8 cellular contexts compared by ENCODE assay signal in genomic region chr12:81644503-81644902, GRCh38.
DNase-seq lines count a peak whose midpoint lies in the region; TF ChIP-seq lines count a peak whose summit lies in the region.

No MANE protein-coding gene starts in this region.

- no peaks in the 10 kb centered on the region for H3K36me3 ChIP-seq in HEK293 (ENCODE audit: control insufficient read depth in 2 of 2, insufficient read depth in 1 of 2, low read length in 2 of 2)
- H3K36me3 ChIP-seq in adipocyte (ENCODE audit: control insufficient read depth, insufficient read depth, low read length, severe bottlenecking) = no peaks in the 10 kb centered on the region
- H3K36me3 ChIP-seq in testis (ENCODE audit: low read depth, missing control alignments) = no peaks in the 10 kb centered on the region

- peak; percentile 4 for DNase-seq in EH (ENCODE audit: low read depth)
- peak; percentile 38 for DNase-seq in NCI-H2029 (lab: John Stamatoyannopoulos, UW)
- DNase-seq in adipocyte (ENCODE audit: low read depth) = peak; percentile 83
- peak; percentile 54 for DNase-seq in iris pigment epithelial cell (ENCODE audit: low read depth)
- DNase-seq in NK-92 (lab: John Stamatoyannopoulos, UW; ENCODE audit: unreplicated experiment) = no peak
- no peak for DNase-seq in 8988T
- DNase-seq in testis = no peak

- no peak overlapping the region for H3K9ac ChIP-seq in adipocyte (ENCODE audit: low read length)

- H3K4me1 ChIP-seq in HEK293 (ENCODE audit: control insufficient read depth, insufficient read depth, low read length) (no peaks in the 10 kb centered on the region), adipocyte (ENCODE audit: control insufficient read depth, insufficient read depth, low read length) (no peaks in the 10 kb centered on the region), testis (no peaks in the 10 kb centered on the region)

- TF ChIP-seq POLR2A in testis (IDR thresholded peaks at IDR 0.05) = no peak

- WGBS in testis, 2 donors = 24 to 25% methylated on average over 1 of the region's 1 CpG

- H3K9me3 ChIP-seq in HEK293 (ENCODE audit: control insufficient read depth, insufficient read depth, low read depth, low read length) (no peaks in the 10 kb centered on the region), adipocyte (ENCODE audit: control insufficient read depth, low read length) (no peaks in the 10 kb centered on the region), testis (no peaks in the 10 kb centered on the region)

- H3K27me3 ChIP-seq in adipocyte (replicated peaks; ENCODE audit: control insufficient read depth, insufficient read depth, low read length) (no peaks in the 10 kb centered on the region), testis (no peaks in the 10 kb centered on the region)

- H3K27ac ChIP-seq in HEK293 (ENCODE audit: extremely low read depth, low read depth, low read length) (no peak overlapping the region), testis (no peak overlapping the region)

- CTCF ChIA-PET in HEK293 (lab: Yijun Ruan, JAX) = interaction anchor here (0.9 to 1.2 kb wide), 3 partner anchors 47 to 683 kb away, joined by 3 to 4 read pairs (median 4); no protein-coding TSS in a partner anchor

- no peak for TF ChIP-seq CTCF in HEK293 (tag by site-specific recombination; IDR thresholded peaks at IDR 0.05)
- TF ChIP-seq CTCF in testis (IDR thresholded peaks at IDR 0.05) = peak in 1 of 3 experiments; percentile 43

- POLR2A ChIA-PET in HEK293 (lab: Yijun Ruan, JAX) = no interaction called here

- H3K4me3 ChIP-seq in HEK293 (ENCODE audit: low read depth, low read length) (no peak overlapping the region), adipocyte (ENCODE audit: low read length) (no peak overlapping the region), testis (no peak overlapping the region)

- intact Hi-C loops in testis (cut with DNase I; ENCODE audit: low total_unique reads) = loop anchor here (10.0 kb wide), 1 partner anchor 680 kb away; no protein-coding TSS in a partner anchor

TF ChIP-seq in HEK293, 187 proteins besides CTCF, POLR2A, EP300 and RAD21:
- TF ChIP-seq ZNF791 (tag by site-specific recombination; IDR thresholded peaks at IDR 0.05) (no peak), ZNF654 (tag by site-specific recombination; IDR thresholded peaks at IDR 0.05; ENCODE audit: low read depth) (peak; percentile 68)

Comparison
In these comparisons a context has a peak if more than half of its experiments do, and no peak if none do; other contexts are left out.
1. DNase-seq: peak in EH (single experiment), NCI-H2029 (single experiment), adipocyte (single experiment) and iris pigment epithelial cell (single experiment); none in NK-92 (single experiment), 8988T (single experiment) and testis (single experiment).